Comparison of ENCODE assay signal across 8 cellular contexts in the genomic region with DNA sequence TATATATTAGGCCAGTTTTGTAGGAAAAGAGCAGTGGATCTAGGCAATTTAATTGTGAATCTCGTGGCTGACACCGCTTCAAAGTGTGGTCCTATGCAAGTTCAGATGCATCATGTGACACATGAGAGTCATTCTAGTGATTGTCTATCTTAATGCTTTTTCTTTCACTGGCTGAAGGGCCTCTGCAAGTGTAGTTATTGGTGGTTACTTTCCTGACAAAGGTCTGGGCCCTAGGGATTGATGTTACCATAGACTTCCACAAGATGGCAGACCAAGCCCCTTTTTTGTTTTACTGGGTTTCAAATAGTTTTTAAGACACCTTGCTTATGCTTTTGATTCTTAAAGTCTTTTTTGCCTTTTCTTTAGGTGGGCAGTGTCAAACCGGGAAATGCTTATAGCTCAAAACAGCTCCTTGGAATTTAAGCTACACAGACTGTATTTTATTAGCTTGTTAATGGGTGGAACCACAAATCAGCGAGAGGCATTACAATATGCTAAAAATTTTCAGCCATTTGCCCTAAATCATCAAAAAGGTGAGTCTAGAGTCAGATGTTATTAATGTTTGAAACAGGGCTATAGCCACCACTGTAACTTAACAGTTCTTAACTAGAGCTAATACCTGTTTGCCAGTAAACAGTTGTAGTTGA. TPM values are rescaled to one million over a fixed set of nuclear protein-coding genes. Genes with fewer than 3 reads are reported as not detected.
DNase-seq lines count a peak whose midpoint lies in the region; ATAC-seq and TF ChIP-seq lines count a peak whose summit lies in the region.

No MANE protein-coding gene starts in this region.

- no peaks in the 10 kb centered on the region for H3K9me2 ChIP-seq in HCT116 (ENCODE audit: insufficient read depth)

- TF ChIP-seq RAD21 in HCT116 (IDR thresholded peaks at IDR 0.05; ENCODE audit: low read depth), result peak; percentile 60

- H3K9ac ChIP-seq in HCT116 (ENCODE audit: low read length), result no peak overlapping the region

- intact Hi-C loops in HCT116 (cut with micrococcal nuclease), result no loop called here
- intact Hi-C loops in adrenal gland (cut with DNase I), result no loop called here

- H3K27ac ChIP-seq in HCT116 (ENCODE audit: low read depth, low read length) (no peak overlapping the region), adrenal gland (no peak overlapping the region)

- no TSS peak for BruUV-seq in HCT116 (replicated peaks; lab: Mats Ljungman, UMichigan)

- H3K4me1 ChIP-seq in HCT116 (ENCODE audit: control insufficient read depth in 1 of 2, insufficient read depth in 2 of 2, low read length in 2 of 2), result no peaks in the 10 kb centered on the region
- no peaks in the 10 kb centered on the region for H3K4me1 ChIP-seq in adrenal gland (replicated peaks in 1 of 2)

- 63 to 69% (median 66%) methylated on average over 4 of the region's 4 CpGs for WGBS in adrenal gland, 4 donors

- peak; percentile 27 for DNase-seq in NCI-H510A treated with DMSO at 0.1 percent for 48 hours (lab: John Stamatoyannopoulos, UW)
- DNase-seq in NCI-H510A (lab: John Stamatoyannopoulos, UW), result no peak
- DNase-seq in HCT116 (ENCODE audit: low read depth, low spot score), result peak; percentile 37
- DNase-seq in NCI-H345 (lab: John Stamatoyannopoulos, UW), result peak; percentile 8
- DNase-seq in adrenal gland, result peak in 3 of 7 donors; percentile 16 to 35 (median 33)
- DNase-seq in hepatic stellate cell (ENCODE audit: low spot score), result peak; percentile 44
- peak; percentile 17 for DNase-seq in smooth muscle cell of the brain vasculature (ENCODE audit: low read depth, low spot score)

- H3K27me3 ChIP-seq in HCT116 (ENCODE audit: insufficient read depth, low read length), result no peaks in the 10 kb centered on the region
- H3K27me3 ChIP-seq in adrenal gland, result no peaks in the 10 kb centered on the region

- H2AFZ ChIP-seq in HCT116 (ENCODE audit: low read depth, low read length, poor library complexity, severe bottlenecking), result no peak overlapping the region

- CTCF ChIA-PET in HCT116 (lab: Charles Lee), result no interaction called here

- no peak overlapping the region for H3K4me3 ChIP-seq in HCT116 (replicated peaks in 1 of 2; ENCODE audit: low read depth in 1 of 2, low read length in 2 of 2)
- H3K4me3 ChIP-seq in adrenal gland, result no peak overlapping the region

- POLR2A ChIA-PET in HCT116 (lab: Charles Lee), result interaction anchor here (0.5 kb wide), 1 partner anchor 23 kb away, joined by 3 read pairs; no protein-coding TSS in a partner anchor

- RAD21 ChIA-PET in HCT116 (lab: Charles Lee; ENCODE audit: low non-redundant PET in 1 of 2, low total read pairs in 2 of 2, uncharacterized antibody in 2 of 2, unreplicated experiment in 2 of 2), result no interaction called here

- H3K9me3 ChIP-seq in HCT116 (ENCODE audit: control insufficient read depth in 1 of 2, insufficient read depth in 1 of 2, low read depth in 1 of 2, low read length in 2 of 2), result no peaks in the 10 kb centered on the region
- no peaks in the 10 kb centered on the region for H3K9me3 ChIP-seq in adrenal gland (replicated peaks in 1 of 3)

- H3K36me3 ChIP-seq in HCT116 (ENCODE audit: control insufficient read depth in 1 of 2, insufficient read depth in 2 of 2, low read length in 2 of 2), result peaks cover 6 to 17% of the 10 kb centered on the region in 2 experiments; a peak in 2 of 4 replicates
- peaks cover 0 to 7% of the 10 kb centered on the region in 2 donors for H3K36me3 ChIP-seq in adrenal gland (replicated peaks in 1 of 2)

- TF ChIP-seq CTCF in HCT116 (IDR thresholded peaks at IDR 0.05 in 2 of 3, conservative IDR thresholded peaks at IDR 0.05 in 1 of 3; ENCODE audit: borderline replicate concordance in 1 of 3, insufficient read depth in 1 of 3, low read depth in 2 of 3, low read length in 2 of 3) (peak; percentile 24 to 67 (median 64); a peak in 5 of 6 replicates), adrenal gland (IDR thresholded peaks at IDR 0.05) (peak; percentile 51 to 67 (median 64))

- H4K20me1 ChIP-seq in HCT116 (ENCODE audit: insufficient read depth), result no peaks in the 10 kb centered on the region

- ATAC-seq in HCT116 (peak; percentile 84), HG03025 (IDR thresholded peaks at IDR 0.05; ENCODE audit: low FRiP score, unreplicated experiment) (no peak)

- H3K79me2 ChIP-seq in HCT116 (ENCODE audit: insufficient read depth, low read length), result peaks cover 26% of the 10 kb centered on the region

- no peak for TF ChIP-seq POLR2A in HCT116 (IDR thresholded peaks at IDR 0.05; ENCODE audit: borderline replicate concordance, extremely low read depth, insufficient read depth, insufficient read length)
- TF ChIP-seq POLR2A in adrenal gland (IDR thresholded peaks at IDR 0.05), result no peak

- H3K4me2 ChIP-seq in HCT116 (ENCODE audit: low read length), result no peak overlapping the region

TF ChIP-seq in HCT116, 20 proteins besides CTCF, POLR2A, EP300 and RAD21:
- no peak for TF ChIP-seq YY1 (IDR thresholded peaks at IDR 0.05; ENCODE audit: extremely low read depth, insufficient replicate concordance, low read depth, low read length)
- TF ChIP-seq CBX3 (IDR thresholded peaks at IDR 0.05; ENCODE audit: low read depth), result no peak
- no peak for TF ChIP-seq SIN3A (IDR thresholded peaks at IDR 0.05; ENCODE audit: low read depth)

RNA-seq across cellular contexts. Expression of gene CD8A, which starts 25.9 kb away (rescaled TPM):
- total RNA-seq in HCT116 (2021; ENCODE audit: unreplicated experiment), result 0.76 TPM
- polyA plus RNA-seq in HCT116 (2012), result 0.17 and 0.38 TPM in 2 replicates
- total RNA-seq in adrenal gland, result 1 to 10 TPM; 1.1 to 4.4 (median 1.7) TPM
- polyA plus RNA-seq in adrenal gland, result 1 to 10 TPM; 1.9 to 3.5 (median 2.2) TPM

RNA-seq across cellular contexts. Expression of gene RMND5A, which starts 44.7 kb away (rescaled TPM):
- total RNA-seq in HCT116 (2021; ENCODE audit: unreplicated experiment) (32.4 TPM), adrenal gland (10 to 100 TPM; 22.8 to 45.9 (median 38.0) TPM)
- polyA plus RNA-seq in HCT116 (2012), result 7.6 and 10.3 TPM in 2 replicates
- polyA plus RNA-seq in adrenal gland, result 10 to 100 TPM in 2 of 3 donors, 1 to 10 TPM in 1; 8.2 to 28.4 (median 11.7) TPM
